Comparison of ENCODE assay signal across 6 cellular contexts in genomic region chr1:225290244-225290643, GRCh38.
"Had no signal": no experiment of that assay in that cellular context is flagged by ENCODE, and none has a peak within 500 bp of the region (broad histone marks: within the 10 kb centered on the region; RNA-seq: fewer than 3 reads in every experiment).

No MANE protein-coding gene starts in this region.

- ATAC-seq: HepG2, K562 had no signal

- FAIRE-seq: HepG2, HTR-8/SVneo, K562 had no signal

- DNase-seq: IMR-90, KBM-7 had no signal

- H3K4me3 ChIP-seq: K562 had no signal

- H3K27ac ChIP-seq: HL-60 had no signal
